In the genomic region with DNA sequence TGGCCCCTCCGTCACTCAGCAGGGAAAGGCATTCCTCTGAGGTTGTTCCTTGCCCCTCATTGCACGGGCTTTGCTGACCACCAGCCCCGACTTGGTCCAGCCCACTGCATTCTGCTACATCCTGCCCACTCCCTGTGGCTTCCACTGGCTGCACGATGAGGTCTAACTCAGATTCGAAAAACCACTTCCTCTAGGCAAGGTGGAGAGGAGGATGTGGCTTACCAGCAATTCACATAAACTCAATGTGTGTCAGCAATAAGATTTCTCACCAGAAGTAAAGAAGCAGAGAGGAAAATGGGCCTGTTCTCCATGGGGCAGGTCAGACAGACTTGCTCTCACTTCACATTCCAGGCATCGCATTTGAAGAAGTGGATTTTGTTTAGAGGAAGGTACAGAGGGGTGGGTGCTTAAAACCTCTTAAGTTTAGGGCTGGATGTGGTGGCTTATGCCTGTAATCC, we compare ENCODE assay signal across 1 cellular context.
TF ChIP-seq lines count a peak whose summit lies in the region.

No MANE protein-coding gene starts in this region.

TF ChIP-seq in GM12878, 131 proteins besides CTCF, POLR2A, EP300 and RAD21 (continued from another document):
- TF ChIP-seq NFXL1 (IDR thresholded peaks at IDR 0.05; ENCODE audit: borderline replicate concordance) (no peak), NBN (IDR thresholded peaks at IDR 0.05) (peak; percentile 72; the same call in 1 of the 2 replicates), CREM (IDR thresholded peaks at IDR 0.05; ENCODE audit: low read depth) (peak; percentile 91), ZZZ3 (IDR thresholded peaks at IDR 0.05; ENCODE audit: control insufficient read depth, insufficient read length, low read depth) (no peak), HDAC2 (IDR thresholded peaks at IDR 0.05) (no peak)
